27 cellular contexts compared by ENCODE assay signal in the genomic region with DNA sequence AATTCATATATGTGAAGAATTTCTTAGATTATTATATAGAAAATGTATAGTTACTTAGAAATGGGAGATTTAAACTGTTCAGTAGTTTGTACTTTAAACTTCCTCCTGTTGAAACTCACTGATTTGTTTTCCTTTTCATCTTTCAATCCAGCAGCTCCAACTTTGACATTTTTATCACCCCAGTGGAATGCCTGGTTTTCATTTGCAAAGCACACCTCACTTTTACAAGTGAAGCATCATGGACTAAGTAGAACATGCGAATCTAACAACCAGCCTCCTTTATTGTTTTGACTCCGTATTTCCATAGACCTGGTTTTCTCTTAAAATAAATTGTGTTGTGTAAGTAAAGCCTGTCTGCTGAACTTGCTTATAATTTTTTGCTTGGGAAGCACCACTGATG.
DNase-seq lines count a peak whose midpoint lies in the region; ATAC-seq, FAIRE-seq and TF ChIP-seq lines count a peak whose summit lies in the region.
"Had no signal": no experiment of that assay in that cellular context is flagged by ENCODE, and none has a peak within 500 bp of the region (broad histone marks: within the 10 kb centered on the region; RNA-seq: fewer than 3 reads in every experiment).

No MANE protein-coding gene starts in this region.

- H3K4me3 ChIP-seq in GM23338 (no peak overlapping the region), small intestine (ENCODE audit: low read depth in 1 of 2, low read length in 2 of 2) (no peak overlapping the region)
- H3K4me3 ChIP-seq: A549; BLaER1 treated with 17β-estradiol and CSF1 and Interleukin-3, amounts not matched to agents 10 nM and 100 nM; GM12878; SJSA1 had no signal

- H3F3A ChIP-seq in GM23338 (replicated peaks; ENCODE audit: low read depth): no peaks in the 10 kb centered on the region

- no peak for TF ChIP-seq CTCF in GM23338 (conservative IDR thresholded peaks at IDR 0.05; ENCODE audit: low read depth in 2 of 2)

- no peak overlapping the region for H2AFZ ChIP-seq in GM23338

- intact Hi-C loops in activated T-helper 1 cell treated with anti-CD3 and anti-CD28 coated beads, Interleukin-12 subunit alpha, Interleukin-12 subunit beta, Interleukin-2, Interleukin-4 antibody, amounts not matched to agents 30 ng/mL and 10 ng/mL and 1 ng/mL, durations not matched to agents 14 hours and 24 hours and 36 hours (cut with micrococcal nuclease): no loop called here

- no peaks in the 10 kb centered on the region for H3K9me3 ChIP-seq in small intestine (ENCODE audit: control insufficient read depth, low read depth)
- H3K9me3 ChIP-seq: A549; BLaER1 treated with 17β-estradiol and CSF1 and Interleukin-3, amounts not matched to agents 10 nM and 100 nM; SJSA1 had no signal

- peak; percentile 10 for FAIRE-seq in small intestine (lab: Jason Lieb, UNC)
- FAIRE-seq: A549, GM12878, H54, HTR-8/SVneo had no signal

- ATAC-seq in GM23338: no peak
- no peak for ATAC-seq in HG03045 (IDR thresholded peaks at IDR 0.05; ENCODE audit: unreplicated experiment)
- ATAC-seq: A549 had no signal

- H3K27ac ChIP-seq in GM23338 (ENCODE audit: low read depth) (no peak overlapping the region), small intestine (ENCODE audit: low read depth in 1 of 2, low read length in 1 of 2) (no peak overlapping the region)
- H3K27ac ChIP-seq: A549; BLaER1 treated with 17β-estradiol and CSF1 and Interleukin-3, amounts not matched to agents 10 nM and 100 nM; SJSA1 had no signal

- H3K9me2 ChIP-seq in GM23338 (ENCODE audit: insufficient read depth): no peaks in the 10 kb centered on the region

- H3K36me3 Mint-ChIP-seq in GM23338 (ENCODE audit: low read depth): peaks cover 3% of the 10 kb centered on the region; the same call in 1 of the 3 replicates
- no peaks in the 10 kb centered on the region for H3K36me3 Mint-ChIP-seq in activated T-helper 1 cell treated with anti-CD3 and anti-CD28 coated beads, Interleukin-12 subunit alpha, Interleukin-12 subunit beta, Interleukin-2, Interleukin-4 antibody, amounts not matched to agents 30 ng/mL and 10 ng/mL and 1 ng/mL, durations not matched to agents 14 hours and 24 hours and 36 hours (ENCODE audit: low read depth)
- H3K36me3 Mint-ChIP-seq: CD4-positive, alpha-beta memory T cell had no signal

- peaks cover 19% of the 10 kb centered on the region for H3K4me1 Mint-ChIP-seq in GM23338
- H3K4me1 Mint-ChIP-seq in activated T-helper 1 cell treated with anti-CD3 and anti-CD28 coated beads, Interleukin-12 subunit alpha, Interleukin-12 subunit beta, Interleukin-2, Interleukin-4 antibody, amounts not matched to agents 30 ng/mL and 10 ng/mL and 1 ng/mL, durations not matched to agents 14 hours and 24 hours and 36 hours (ENCODE audit: low read depth): no peaks in the 10 kb centered on the region
- H3K4me1 Mint-ChIP-seq: CD4-positive, alpha-beta memory T cell had no signal

- peaks cover 2% of the 10 kb centered on the region for H3K27me3 Mint-ChIP-seq in GM23338 (ENCODE audit: insufficient read depth, low read depth, poor library complexity)
- H3K27me3 Mint-ChIP-seq in activated T-helper 1 cell treated with anti-CD3 and anti-CD28 coated beads, Interleukin-12 subunit alpha, Interleukin-12 subunit beta, Interleukin-2, Interleukin-4 antibody, amounts not matched to agents 30 ng/mL and 10 ng/mL and 1 ng/mL, durations not matched to agents 14 hours and 24 hours and 36 hours (ENCODE audit: insufficient read depth): no peaks in the 10 kb centered on the region
- H3K27me3 Mint-ChIP-seq: CD4-positive, alpha-beta memory T cell had no signal

- DNase-seq in GM23338 (ENCODE audit: low spot score) (no peak), HuH-7 (ENCODE audit: low spot score) (peak; percentile 17), left kidney (ENCODE audit: low read depth, low spot score) (peak; percentile 65), small intestine (no peak), retina (no peak)
- no peak for DNase-seq in activated T-helper 1 cell treated with anti-CD3 and anti-CD28 coated beads, Interleukin-12 subunit alpha, Interleukin-12 subunit beta, Interleukin-2, Interleukin-4 antibody, amounts not matched to agents 30 ng/mL and 10 ng/mL and 1 ng/mL, durations not matched to agents 14 hours and 24 hours and 36 hours (ENCODE audit: low spot score)
- DNase-seq: AML-193; CD4-positive, alpha-beta memory T cell; COR-L47; DMS79; EL; GDM1; NCI-H1048; NCI-H1417; NCI-H1694; NCI-H2081; NCI-H2227 treated with DMSO at 0.1 percent for 48 hours; NCI-H526 treated with DMSO at 0.1 percent for 48 hours; Right ventricle myocardium superior; RPMI8226 had no signal

- WGBS in small intestine, 3 donors: 43 to 61% (median 53%) methylated on average over 2 of the region's 2 CpGs

- H3K27ac Mint-ChIP-seq in GM23338: 0 out of 2 replicates have a peak overlapping the region, but pooled peaks have one; percentile 9
- H3K27ac Mint-ChIP-seq in activated T-helper 1 cell treated with anti-CD3 and anti-CD28 coated beads, Interleukin-12 subunit alpha, Interleukin-12 subunit beta, Interleukin-2, Interleukin-4 antibody, amounts not matched to agents 30 ng/mL and 10 ng/mL and 1 ng/mL, durations not matched to agents 14 hours and 24 hours and 36 hours: no peak overlapping the region
- H3K27ac Mint-ChIP-seq: CD4-positive, alpha-beta memory T cell had no signal

- no peaks in the 10 kb centered on the region for H3K79me2 ChIP-seq in GM23338 (replicated peaks; ENCODE audit: insufficient read depth)

- H3K4me1 ChIP-seq in GM23338 (ENCODE audit: insufficient read depth) (peaks cover 22% of the 10 kb centered on the region; the same call in 1 of the 2 replicates), small intestine (ENCODE audit: control insufficient read depth in 2 of 2, insufficient read depth in 1 of 2, low read depth in 1 of 2, low read length in 1 of 2) (no peaks in the 10 kb centered on the region)
- H3K4me1 ChIP-seq: A549, SJSA1 had no signal

- H4K20me1 ChIP-seq in GM23338 (replicated peaks; ENCODE audit: insufficient read depth): no peaks in the 10 kb centered on the region
- H4K20me1 ChIP-seq: BLaER1 treated with 17β-estradiol and CSF1 and Interleukin-3, amounts not matched to agents 10 nM and 100 nM had no signal

- H3K4me2 ChIP-seq in GM23338: no peak overlapping the region
- H3K4me2 ChIP-seq: A549 had no signal

- no peaks in the 10 kb centered on the region for H3K36me3 ChIP-seq in GM23338 (ENCODE audit: insufficient read depth)
- no peaks in the 10 kb centered on the region for H3K36me3 ChIP-seq in small intestine (ENCODE audit: control insufficient read depth in 2 of 2, insufficient read depth in 2 of 2, low read length in 2 of 2)
- H3K36me3 ChIP-seq: BLaER1 treated with 17β-estradiol and CSF1 and Interleukin-3, amounts not matched to agents 10 nM and 100 nM; SJSA1 had no signal

- H3K4me3 Mint-ChIP-seq in GM23338: no peak overlapping the region
- H3K4me3 Mint-ChIP-seq in activated T-helper 1 cell treated with anti-CD3 and anti-CD28 coated beads, Interleukin-12 subunit alpha, Interleukin-12 subunit beta, Interleukin-2, Interleukin-4 antibody, amounts not matched to agents 30 ng/mL and 10 ng/mL and 1 ng/mL, durations not matched to agents 14 hours and 24 hours and 36 hours: no peak overlapping the region
- H3K4me3 Mint-ChIP-seq: CD4-positive, alpha-beta memory T cell had no signal

- H3K9me3 Mint-ChIP-seq in GM23338: peaks cover 3% of the 10 kb centered on the region; the same call in 1 of the 3 replicates
- H3K9me3 Mint-ChIP-seq in activated T-helper 1 cell treated with anti-CD3 and anti-CD28 coated beads, Interleukin-12 subunit alpha, Interleukin-12 subunit beta, Interleukin-2, Interleukin-4 antibody, amounts not matched to agents 30 ng/mL and 10 ng/mL and 1 ng/mL, durations not matched to agents 14 hours and 24 hours and 36 hours: peaks cover 3% of the 10 kb centered on the region

- H3K27me3 ChIP-seq in GM23338 (ENCODE audit: insufficient read depth): no peaks in the 10 kb centered on the region
- no peaks in the 10 kb centered on the region for H3K27me3 ChIP-seq in small intestine (ENCODE audit: control insufficient read depth in 2 of 2, insufficient read depth in 2 of 2, low read length in 2 of 2)
- H3K27me3 ChIP-seq: BLaER1 treated with 17β-estradiol and CSF1 and Interleukin-3, amounts not matched to agents 10 nM and 100 nM; SJSA1 had no signal

TF ChIP-seq in GM23338, 12 proteins besides CTCF, POLR2A, EP300 and RAD21 (continues in another document):
- no peak for TF ChIP-seq ZNF114 (CRISPR knock-in tag; IDR thresholded peaks at IDR 0.05)
- TF ChIP-seq EZH2phosphoT487 (IDR thresholded peaks at IDR 0.05; ENCODE audit: unreplicated experiment): no peak
- TF ChIP-seq, protein P1, sequence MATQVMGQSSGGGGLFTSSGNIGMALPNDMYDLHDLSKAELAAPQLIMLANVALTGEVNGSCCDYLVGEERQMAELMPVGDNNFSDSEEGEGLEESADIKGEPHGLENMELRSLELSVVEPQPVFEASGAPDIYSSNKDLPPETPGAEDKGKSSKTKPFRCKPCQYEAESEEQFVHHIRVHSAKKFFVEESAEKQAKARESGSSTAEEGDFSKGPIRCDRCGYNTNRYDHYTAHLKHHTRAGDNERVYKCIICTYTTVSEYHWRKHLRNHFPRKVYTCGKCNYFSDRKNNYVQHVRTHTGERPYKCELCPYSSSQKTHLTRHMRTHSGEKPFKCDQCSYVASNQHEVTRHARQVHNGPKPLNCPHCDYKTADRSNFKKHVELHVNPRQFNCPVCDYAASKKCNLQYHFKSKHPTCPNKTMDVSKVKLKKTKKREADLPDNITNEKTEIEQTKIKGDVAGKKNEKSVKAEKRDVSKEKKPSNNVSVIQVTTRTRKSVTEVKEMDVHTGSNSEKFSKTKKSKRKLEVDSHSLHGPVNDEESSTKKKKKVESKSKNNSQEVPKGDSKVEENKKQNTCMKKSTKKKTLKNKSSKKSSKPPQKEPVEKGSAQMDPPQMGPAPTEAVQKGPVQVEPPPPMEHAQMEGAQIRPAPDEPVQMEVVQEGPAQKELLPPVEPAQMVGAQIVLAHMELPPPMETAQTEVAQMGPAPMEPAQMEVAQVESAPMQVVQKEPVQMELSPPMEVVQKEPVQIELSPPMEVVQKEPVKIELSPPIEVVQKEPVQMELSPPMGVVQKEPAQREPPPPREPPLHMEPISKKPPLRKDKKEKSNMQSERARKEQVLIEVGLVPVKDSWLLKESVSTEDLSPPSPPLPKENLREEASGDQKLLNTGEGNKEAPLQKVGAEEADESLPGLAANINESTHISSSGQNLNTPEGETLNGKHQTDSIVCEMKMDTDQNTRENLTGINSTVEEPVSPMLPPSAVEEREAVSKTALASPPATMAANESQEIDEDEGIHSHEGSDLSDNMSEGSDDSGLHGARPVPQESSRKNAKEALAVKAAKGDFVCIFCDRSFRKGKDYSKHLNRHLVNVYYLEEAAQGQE (IDR thresholded peaks at IDR 0.05; ENCODE audit: unreplicated experiment): no peak
- no peak for TF ChIP-seq NANOG (IDR thresholded peaks at IDR 0.05; ENCODE audit: borderline replicate concordance)
- no peak for TF ChIP-seq JUNB (IDR thresholded peaks at IDR 0.05; ENCODE audit: unreplicated experiment)
- TF ChIP-seq CREB1 (CRISPR knock-in tag; IDR thresholded peaks at IDR 0.05; ENCODE audit: low read depth): no peak
- no peak for TF ChIP-seq STAT1 (IDR thresholded peaks at IDR 0.05; ENCODE audit: unreplicated experiment)
- no peak for TF ChIP-seq EZH2 (IDR thresholded peaks at IDR 0.05; ENCODE audit: low read depth, unreplicated experiment)

Comparison
In these comparisons a context has a peak if more than half of its experiments do, and no peak if none do; other contexts are left out.
1. DNase-seq: peak in HuH-7 (single experiment) and left kidney (single experiment); none in GM23338 (single experiment), small intestine (single experiment), retina (single experiment) and activated T-helper 1 cell treated with anti-CD3 and anti-CD28 coated beads, Interleukin-12 subunit alpha, Interleukin-12 subunit beta, Interleukin-2, Interleukin-4 antibody, amounts not matched to agents 30 ng/mL and 10 ng/mL and 1 ng/mL, durations not matched to agents 14 hours and 24 hours and 36 hours (single experiment).